Comparison of ENCODE assay signal across 10 cellular contexts in the genomic region with DNA sequence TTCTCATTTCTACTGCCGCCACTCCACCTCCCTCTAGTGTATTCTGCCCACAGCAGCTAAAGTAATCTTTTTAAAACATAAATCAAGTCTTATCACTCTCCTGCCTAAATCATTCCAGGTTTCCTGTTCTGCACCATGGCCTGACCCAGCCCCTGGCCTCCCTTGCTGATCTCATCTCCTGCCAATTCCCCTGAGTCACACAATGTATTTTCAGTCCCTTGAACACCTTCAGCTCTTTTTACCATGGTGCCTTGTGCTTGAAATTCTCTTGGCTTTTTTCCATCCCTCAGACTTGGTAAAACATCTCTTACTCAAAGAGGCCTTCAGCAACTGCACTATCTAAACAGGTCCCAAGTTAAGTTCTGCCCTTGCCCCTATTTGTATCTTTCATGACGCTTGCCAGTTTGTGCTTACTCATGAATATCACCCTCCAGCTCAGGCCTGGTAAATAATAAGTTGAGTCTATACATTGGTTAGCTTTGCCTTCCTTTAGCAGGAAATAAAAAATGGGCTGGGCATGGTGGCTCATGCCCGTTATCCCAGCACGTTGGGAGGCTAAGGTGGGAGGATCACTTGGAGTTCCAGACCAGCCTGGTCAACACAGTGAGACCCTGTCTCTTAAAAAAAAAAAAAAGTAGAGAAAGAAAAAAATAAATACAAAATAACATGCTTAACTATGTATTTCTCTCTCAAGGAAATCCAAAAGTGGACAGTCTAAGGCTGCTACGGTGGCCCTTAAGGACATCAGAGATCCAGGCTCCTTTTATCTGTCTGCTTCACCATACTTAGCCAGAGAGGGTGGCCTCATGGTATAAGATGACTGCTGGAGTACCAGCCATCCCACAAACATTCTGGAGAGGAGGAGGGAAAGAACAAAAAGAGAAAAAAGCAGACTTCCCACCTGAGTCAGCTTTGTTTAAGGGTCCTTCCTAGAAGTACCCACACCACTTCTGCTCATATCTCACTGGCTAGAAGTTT.
DNase-seq lines count a peak whose midpoint lies in the region; ATAC-seq, FAIRE-seq and TF ChIP-seq lines count a peak whose summit lies in the region.
"Had no signal": no experiment of that assay in that cellular context is flagged by ENCODE, and none has a peak within 500 bp of the region (broad histone marks: within the 10 kb centered on the region; RNA-seq: fewer than 3 reads in every experiment).

No MANE protein-coding gene starts in this region.

- intact Hi-C loops in IMR-90 (cut with micrococcal nuclease) (no loop called here), left lung (cut with DNase I) (no loop called here), vagina (cut with DNase I) (no loop called here)

- WGBS in A549 (ENCODE audit: missing lambda C conversion rate): 65% methylated on average over 5 of the region's 5 CpGs
- WGBS in IMR-90 (ENCODE audit: extremely low coverage in 2 of 2, insufficient read length in 1 of 2), 2 experiments: 60% methylated on average over 1 of the region's 5 CpGs; no CpG with 5 or more reads in 1 of the 2 experiments

- 0 out of 4 replicates have a peak overlapping the region, but pooled peaks of 1 of the 2 experiments have one; percentile 16 for H4K8ac ChIP-seq in IMR-90 (ENCODE audit: low read depth in 2 of 2, low read length in 2 of 2)

- no peak overlapping the region for H4K5ac ChIP-seq in IMR-90 (ENCODE audit: low read depth, low read length)

- no peak overlapping the region for H2BK15ac ChIP-seq in IMR-90 (ENCODE audit: low read depth, low read length)

- H3K4ac ChIP-seq in IMR-90 (ENCODE audit: low read depth, low read length): peak overlapping the region; percentile 5; the same call in 1 of the 2 replicates

- no peak overlapping the region for H3K56ac ChIP-seq in IMR-90 (ENCODE audit: extremely low read depth, insufficient read depth, low read length)

- H3K27me3 ChIP-seq in IMR-90 (ENCODE audit: control insufficient read depth, insufficient read depth, low read length): no peaks in the 10 kb centered on the region
- no peaks in the 10 kb centered on the region for H3K27me3 ChIP-seq in left lung
- no peaks in the 10 kb centered on the region for H3K27me3 ChIP-seq in vagina

- no peak overlapping the region for H3K23ac ChIP-seq in IMR-90 (ENCODE audit: low read depth, low read length)

- H2AK5ac ChIP-seq in IMR-90 (ENCODE audit: low read depth, low read length): peak overlapping the region; percentile 7; the same call in 1 of the 2 replicates

- H3K79me1 ChIP-seq in IMR-90 (ENCODE audit: low read depth in 1 of 2, low read length in 2 of 2): peaks cover 17% of the 10 kb centered on the region in 2 experiments

- peak overlapping the region; percentile 52 for H2BK5ac ChIP-seq in IMR-90 (ENCODE audit: low read depth, low read length, poor library complexity, severe bottlenecking)

- no peak overlapping the region for H2BK20ac ChIP-seq in IMR-90 (ENCODE audit: low read depth, low read length)

- H2AK9ac ChIP-seq in IMR-90 (replicated peaks; ENCODE audit: low read depth, low read length, poor library complexity): no peak overlapping the region

- TF ChIP-seq CTCF in A549 (IDR thresholded peaks at IDR 0.05): no peak
- TF ChIP-seq CTCF in IMR-90 (conservative IDR thresholded peaks at IDR 0.05; ENCODE audit: low read depth, low read length): no peak
- no peak for TF ChIP-seq CTCF in chondrocyte (IDR thresholded peaks at IDR 0.05)
- TF ChIP-seq CTCF in left lung (IDR thresholded peaks at IDR 0.05): no peak
- no peak for TF ChIP-seq CTCF in vagina (IDR thresholded peaks at IDR 0.05)

- H3K27ac ChIP-seq in A549 (peak overlapping the region; percentile 51 to 77), IMR-90 (ENCODE audit: insufficient read depth, low read length) (peak overlapping the region; percentile 59; the same call in 1 of the 2 replicates), left lung (no peak overlapping the region), vagina (no peak overlapping the region)

- H4K91ac ChIP-seq in IMR-90 (ENCODE audit: insufficient read depth, low read depth, low read length): no peak overlapping the region

- in situ Hi-C loops in IMR-90 (cut with MboI; ENCODE audit: low sequenced_read_pairs): no loop called here

- H2AFZ ChIP-seq in IMR-90 (replicated peaks; ENCODE audit: low read length, poor library complexity): no peak overlapping the region

- POLR2A ChIA-PET in A549 (lab: Yijun Ruan, JAX): interaction anchor here (0.7 to 0.9 kb wide), 2 partner anchors 62 to 63 kb away, joined by 3 read pairs; no protein-coding TSS in a partner anchor
- POLR2A ChIA-PET in IMR-90 (lab: Charles Lee; ENCODE audit: unreplicated experiment): no interaction called here

- CTCF ChIA-PET in A549 (lab: Yijun Ruan, JAX) (interaction anchor here (0.6 to 1.5 kb wide), 4 partner anchors 14 to 503 kb away, joined by 3 to 6 read pairs (median 3); no protein-coding TSS in a partner anchor), IMR-90 (lab: Yijun Ruan, JAX) (interaction anchor here (1.1 kb wide), 1 partner anchor 10 kb away, joined by 3 read pairs; no protein-coding TSS in a partner anchor)

- no peak for FAIRE-seq in A549 (lab: Jason Lieb, UNC)

- H4K20me1 ChIP-seq in IMR-90 (ENCODE audit: insufficient read depth, low read length): peaks cover 10% of the 10 kb centered on the region; the same call in 1 of the 2 replicates

- H3K4me3 Mint-ChIP-seq in chondrocyte (ENCODE audit: unreplicated experiment): no peak overlapping the region
- H3K4me3 Mint-ChIP-seq: activated naive CD4-positive, alpha-beta T cell treated with anti-CD3 and anti-CD28 coated beads, Interleukin-2, amount 50 U/mL, for 24 hours had no signal

- 0 out of 2 replicates have a peak overlapping the region, but pooled peaks have one; percentile 39 for H3K18ac ChIP-seq in IMR-90 (ENCODE audit: low read depth, low read length)

- BruUV-seq in IMR-90 (replicated peaks; lab: Mats Ljungman, UMichigan): no TSS peak

- no peak overlapping the region for H3K9ac ChIP-seq in IMR-90 (ENCODE audit: low read depth, low read length)

- H3K9me3 ChIP-seq in A549: no peaks in the 10 kb centered on the region
- no peaks in the 10 kb centered on the region; the same call in 1 of the 2 replicates for H3K9me3 ChIP-seq in IMR-90 (ENCODE audit: control insufficient read depth, insufficient read depth, low read length)
- no peaks in the 10 kb centered on the region for H3K9me3 ChIP-seq in left lung
- no peaks in the 10 kb centered on the region for H3K9me3 ChIP-seq in vagina

- peaks cover 9% of the 10 kb centered on the region for H3K4me1 Mint-ChIP-seq in chondrocyte (ENCODE audit: low read depth)
- H3K4me1 Mint-ChIP-seq: activated naive CD4-positive, alpha-beta T cell treated with anti-CD3 and anti-CD28 coated beads, Interleukin-2, amount 50 U/mL, for 24 hours had no signal

- peaks cover 7% of the 10 kb centered on the region for H3K9me3 Mint-ChIP-seq in chondrocyte (ENCODE audit: low read depth)
- H3K9me3 Mint-ChIP-seq: activated naive CD4-positive, alpha-beta T cell treated with anti-CD3 and anti-CD28 coated beads, Interleukin-2, amount 50 U/mL, for 24 hours had no signal

- no peak overlapping the region for H3K14ac ChIP-seq in IMR-90 (replicated peaks; ENCODE audit: low read depth, low read length)

- H3K4me1 ChIP-seq in A549 (peaks cover 25% of the 10 kb centered on the region), IMR-90 (ENCODE audit: control insufficient read depth, insufficient read depth, low read length) (peaks cover 6% of the 10 kb centered on the region), left lung (no peaks in the 10 kb centered on the region), vagina (no peaks in the 10 kb centered on the region)

- peaks cover 46% of the 10 kb centered on the region for H3K36me3 Mint-ChIP-seq in chondrocyte (ENCODE audit: low read depth)

- H3K27me3 Mint-ChIP-seq in chondrocyte (ENCODE audit: low read depth): no peaks in the 10 kb centered on the region
- H3K27me3 Mint-ChIP-seq: activated naive CD4-positive, alpha-beta T cell treated with anti-CD3 and anti-CD28 coated beads, Interleukin-2, amount 50 U/mL, for 24 hours had no signal

- no peak overlapping the region for H3K4me3 ChIP-seq in A549
- no peak overlapping the region for H3K4me3 ChIP-seq in IMR-90 (ENCODE audit: insufficient read depth, low read depth, low read length)
- no peak overlapping the region for H3K4me3 ChIP-seq in left lung
- H3K4me3 ChIP-seq in vagina: no peak overlapping the region

- dilution Hi-C loops in IMR-90 (cut with HindIII; ENCODE audit: low sequenced_read_pairs, unreplicated experiment): no loop called here

- DNase-seq in A549 (ENCODE audit: low read depth in 1 of 2, low spot score in 1 of 2) (peak; percentile 38 to 66), IMR-90 (peak; percentile 91), chondrocyte (ENCODE audit: low spot score) (no peak), left lung (no peak), vagina (ENCODE audit: extremely low spot score in 2 of 2) (no peak)
- DNase-seq: NCI-H2171 treated with DMSO at 0.1 percent for 48 hours had no signal

- no peak for TF ChIP-seq RAD21 in A549 (conservative IDR thresholded peaks at IDR 0.05 in 1 of 2, IDR thresholded peaks at IDR 0.05 in 1 of 2)
- no peak for TF ChIP-seq RAD21 in IMR-90 (IDR thresholded peaks at IDR 0.05; ENCODE audit: low read length)

- TF ChIP-seq POLR2A in A549 (IDR thresholded peaks at IDR 0.05; ENCODE audit: low read length): no peak
- TF ChIP-seq POLR2A in IMR-90 (IDR thresholded peaks at IDR 0.05; ENCODE audit: low read depth, low read length): no peak
- TF ChIP-seq POLR2A in vagina (IDR thresholded peaks at IDR 0.05): no peak

- H3K27ac Mint-ChIP-seq in chondrocyte (ENCODE audit: unreplicated experiment): peak overlapping the region; percentile 84
- H3K27ac Mint-ChIP-seq: activated naive CD4-positive, alpha-beta T cell treated with anti-CD3 and anti-CD28 coated beads, Interleukin-2, amount 50 U/mL, for 24 hours had no signal

- 0 out of 2 replicates have a peak, but pooled peaks cover 3% of the 10 kb centered on the region for H3K9me1 ChIP-seq in IMR-90 (ENCODE audit: insufficient read depth, low read length)

- peak overlapping the region; percentile 48 for H3K4me2 ChIP-seq in A549
- no peak overlapping the region for H3K4me2 ChIP-seq in IMR-90 (ENCODE audit: low read depth, low read length)

- no peak overlapping the region for H2BK120ac ChIP-seq in IMR-90 (ENCODE audit: low read depth, low read length)

- ATAC-seq in A549 (peak; percentile 92 to 97), IMR-90 (ENCODE audit: low read depth) (peak; percentile 91), left lung (peak; percentile 82), HG03196 (IDR thresholded peaks at IDR 0.05; ENCODE audit: unreplicated experiment) (no peak), HG02852 (IDR thresholded peaks at IDR 0.05; ENCODE audit: unreplicated experiment) (no peak), GM19467 (IDR thresholded peaks at IDR 0.05; ENCODE audit: unreplicated experiment) (no peak)

- H3K36me3 ChIP-seq in IMR-90 (ENCODE audit: control insufficient read depth, insufficient read depth, low read length) (peaks cover 28% of the 10 kb centered on the region), left lung (peaks cover 0 to 79% of the 10 kb centered on the region in 2 donors), vagina (peaks cover 0 to 63% of the 10 kb centered on the region in 2 donors)

- TF ChIP-seq EP300 in A549 (IDR thresholded peaks at IDR 0.05): no peak

TF ChIP-seq in A549, 52 proteins besides CTCF, POLR2A, EP300 and RAD21:
- TF ChIP-seq HDAC2 (IDR thresholded peaks at IDR 0.05) (no peak), MAFK (IDR thresholded peaks at IDR 0.05; ENCODE audit: partially characterized antibody) (peak; percentile 92)
TF ChIP-seq in A549: peak in this region for 1.

Comparison
In these comparisons a context has a peak if more than half of its experiments do, and no peak if none do; other contexts are left out.
1. ATAC-seq: peak in A549 (2 of 2), IMR-90 (single experiment) and left lung (single experiment); none in HG03196 (single experiment), HG02852 (single experiment) and GM19467 (single experiment).
2. DNase-seq: peak in A549 (2 of 2) and IMR-90 (single experiment); none in chondrocyte (single experiment), left lung (0 of 2) and vagina (0 of 2).
3. H3K27ac ChIP-seq: peak in A549 (2 of 2) and IMR-90 (single experiment); none in left lung (0 of 2) and vagina (single experiment).